ENCODE assay signal across 13 cellular contexts in the genomic region with DNA sequence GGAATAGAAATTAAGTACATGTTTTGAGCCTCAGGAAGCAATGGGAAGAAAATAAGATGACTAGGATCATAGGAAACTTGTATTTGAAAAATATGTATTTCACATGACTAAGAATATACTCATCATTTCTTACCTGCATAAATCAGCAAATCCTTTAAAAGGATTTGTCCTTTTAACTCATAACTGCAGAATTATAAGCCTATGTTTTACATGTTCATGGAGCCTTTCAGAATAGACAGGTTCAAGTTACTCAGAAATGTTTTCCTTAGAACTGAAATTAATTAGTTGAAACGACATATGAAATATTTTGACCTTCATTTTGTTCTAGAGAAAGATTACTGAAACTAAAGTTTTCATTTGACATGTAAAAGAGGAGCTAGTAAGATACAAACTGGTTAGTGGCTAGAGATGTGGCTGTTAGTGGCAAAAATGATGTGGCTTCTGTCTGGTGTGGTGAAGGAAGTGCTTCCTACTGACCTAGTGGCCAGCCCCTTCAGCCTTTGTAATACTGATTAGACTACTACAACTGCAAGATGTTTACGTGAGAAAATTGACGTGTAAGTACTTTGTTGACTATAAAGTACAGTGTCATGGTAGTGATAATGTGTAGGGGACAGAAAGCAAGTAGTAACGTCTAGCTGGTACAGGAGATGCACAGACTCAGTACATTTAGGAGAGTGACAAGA. TPM values are rescaled to one million over a fixed set of nuclear protein-coding genes. Genes with fewer than 3 reads are reported as not detected.
DNase-seq lines count a peak whose midpoint lies in the region; ATAC-seq lines count a peak whose summit lies in the region.
"Had no signal": no experiment of that assay in that cellular context is flagged by ENCODE, and none has a peak within 500 bp of the region (broad histone marks: within the 10 kb centered on the region; RNA-seq: fewer than 3 reads in every experiment).

No MANE protein-coding gene starts in this region.

- no peaks in the 10 kb centered on the region for H3K27me3 Mint-ChIP-seq in activated T-cell treated with anti-CD3 and anti-CD28 coated beads, Interleukin-2, amount 50 U/mL, for 4 hours (ENCODE audit: low read depth)
- no peaks in the 10 kb centered on the region for H3K27me3 Mint-ChIP-seq in memory B cell

- peak; percentile 35 for DNase-seq in stimulated activated CD4-positive, alpha-beta T cell treated with anti-CD3 and anti-CD28 coated beads, Interleukin-1b, Interleukin-23, amount 100 ng/mL, for 48 hours
- DNase-seq in stimulated activated CD4-positive, alpha-beta T cell treated with anti-CD3 and anti-CD28 coated beads, Interleukin-4, amount 100 ng/mL, for 1 hour, result no peak
- no peak for DNase-seq in activated T-cell treated with anti-CD3 and anti-CD28 coated beads, Interleukin-2, amount 50 U/mL, for 4 hours
- DNase-seq in memory B cell (ENCODE audit: low spot score in 2 of 2) (no peak), NCI-H748 treated with DMSO at 0.1 percent for 48 hours (lab: John Stamatoyannopoulos, UW) (no peak), AG08396 (ENCODE audit: low spot score) (no peak)
- DNase-seq: anterior cingulate cortex, left ventricle myocardium inferior, NCI-H1417 treated with DMSO at 0.1 percent for 48 hours, Peyer's patch, substantia nigra had no signal

- no peaks in the 10 kb centered on the region for H3K9me3 Mint-ChIP-seq in activated T-cell treated with anti-CD3 and anti-CD28 coated beads, Interleukin-2, amount 50 U/mL, for 4 hours
- H3K9me3 Mint-ChIP-seq in memory B cell, result no peaks in the 10 kb centered on the region

- peak; percentile 48 to 55 for ATAC-seq in activated T-cell treated with anti-CD3 and anti-CD28 coated beads, Interleukin-2, amount 50 U/mL, for 4 hours
- ATAC-seq in memory B cell (ENCODE audit: low read depth) (no peak), GM21576 (IDR thresholded peaks at IDR 0.05; ENCODE audit: unreplicated experiment) (no peak)
- ATAC-seq: gastroesophageal sphincter had no signal

- H3K27ac Mint-ChIP-seq in memory B cell, result peak overlapping the region; percentile 22

- H3K36me3 Mint-ChIP-seq in activated T-cell treated with anti-CD3 and anti-CD28 coated beads, Interleukin-2, amount 50 U/mL, for 4 hours (ENCODE audit: insufficient read depth), result peaks cover 20% of the 10 kb centered on the region
- H3K36me3 Mint-ChIP-seq in memory B cell, result peaks cover 16% of the 10 kb centered on the region

- peaks cover 7% of the 10 kb centered on the region for H3K4me1 Mint-ChIP-seq in activated T-cell treated with anti-CD3 and anti-CD28 coated beads, Interleukin-2, amount 50 U/mL, for 4 hours (ENCODE audit: low read depth)
- peaks cover 2% of the 10 kb centered on the region for H3K4me1 Mint-ChIP-seq in memory B cell

- H3K4me3 Mint-ChIP-seq in activated T-cell treated with anti-CD3 and anti-CD28 coated beads, Interleukin-2, amount 50 U/mL, for 4 hours, result no peak overlapping the region
- H3K4me3 Mint-ChIP-seq in memory B cell, result no peak overlapping the region

RNA-seq across cellular contexts. Expression of gene PACC1, which starts 54.7 kb away (rescaled TPM):
- total RNA-seq in activated T-cell treated with anti-CD3 and anti-CD28 coated beads, Interleukin-2, amount 50 U/mL, for 4 hours, result 10 to 100 TPM; 13.2 to 16.4 (median 14.9) TPM

Comparison
In these comparisons a context has a peak if more than half of its experiments do, and no peak if none do; other contexts are left out.
1. ATAC-seq: peak in activated T-cell treated with anti-CD3 and anti-CD28 coated beads, Interleukin-2, amount 50 U/mL, for 4 hours (2 of 2); none in memory B cell (single experiment) and GM21576 (single experiment).